Comparison of ENCODE assay signal across 17 cellular contexts in the genomic region with DNA sequence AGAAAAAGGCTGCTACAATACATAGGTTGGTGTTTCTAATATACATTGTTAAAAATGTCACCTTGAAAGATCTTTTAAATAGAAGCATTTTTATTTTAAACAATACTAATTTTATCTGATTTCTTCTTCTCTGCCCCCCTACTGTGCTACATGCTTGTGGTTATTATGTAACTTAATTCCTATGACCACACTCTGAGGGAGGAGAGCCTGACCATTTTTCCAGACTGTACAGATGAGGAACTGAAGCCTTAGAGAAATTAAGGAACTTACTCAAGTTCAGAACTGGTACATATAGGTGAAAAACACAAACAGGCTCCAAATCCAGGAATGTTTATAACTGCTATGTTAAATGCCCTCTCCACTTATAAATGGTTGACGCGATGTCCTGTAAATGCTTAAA. TPM values are rescaled to one million over a fixed set of nuclear protein-coding genes. Genes with fewer than 3 reads are reported as not detected.
DNase-seq lines count a peak whose midpoint lies in the region; ATAC-seq and TF ChIP-seq lines count a peak whose summit lies in the region.
"Had no signal": no experiment of that assay in that cellular context is flagged by ENCODE, and none has a peak within 500 bp of the region (broad histone marks: within the 10 kb centered on the region; RNA-seq: fewer than 3 reads in every experiment).

No MANE protein-coding gene starts in this region.

- TF ChIP-seq CTCF in HL-60 (IDR thresholded peaks at IDR 0.05; ENCODE audit: insufficient read depth, low read length): no peak
- no peak for TF ChIP-seq CTCF in choroid plexus epithelial cell (conservative IDR thresholded peaks at IDR 0.05; ENCODE audit: low read depth, low read length)
- no peak for TF ChIP-seq CTCF in RWPE1 (conservative IDR thresholded peaks at IDR 0.05; ENCODE audit: low read depth)

- no peak overlapping the region for H3K27ac ChIP-seq in ACC112 (ENCODE audit: low read depth, low read length)
- no peak overlapping the region for H3K27ac ChIP-seq in HL-60 (replicated peaks)
- no peak overlapping the region for H3K27ac ChIP-seq in RWPE1
- H3K27ac ChIP-seq: ovary had no signal

- H2AFZ ChIP-seq in ACC112 (ENCODE audit: low read length, unreplicated experiment): peak overlapping the region; percentile 28

- POLR2A ChIA-PET in RWPE1 (lab: Yijun Ruan, JAX; ENCODE audit: low non-redundant PET): no interaction called here

- in situ Hi-C loops in ACHN (cut with HindIII; ENCODE audit: low pct_ligation_motif_present, low pct_unique_long_range_greater_than_20kb, low sequenced_read_pairs): no loop called here

- H3K4me3 ChIP-seq in ACC112 (ENCODE audit: low read depth, low read length) (no peak overlapping the region), HL-60 (replicated peaks; ENCODE audit: insufficient read depth, low read length) (no peak overlapping the region), choroid plexus epithelial cell (ENCODE audit: low read depth, low read length) (no peak overlapping the region)
- H3K4me3 ChIP-seq: ovary had no signal

- peaks cover 39% of the 10 kb centered on the region for H3K4me1 ChIP-seq in ACC112 (ENCODE audit: control insufficient read depth, insufficient read depth, low read length, unreplicated experiment)

- DNase-seq in HL-60 (ENCODE audit: low read depth in 1 of 2, low spot score in 1 of 2) (peak; percentile 35 to 48), RPMI7951 (ENCODE audit: low read depth) (peak; percentile 44), choroid plexus epithelial cell (ENCODE audit: low read depth) (peak; percentile 92), ACHN (no peak), DMS114 treated with DMSO at 0.1 percent for 48 hours (lab: John Stamatoyannopoulos, UW; ENCODE audit: unreplicated experiment) (no peak), RWPE1 (ENCODE audit: low spot score) (no peak)
- DNase-seq: activated CD8-positive, alpha-beta memory T cell treated with anti-CD3 and anti-CD28 coated beads for 24 hours; effector CD8-positive, alpha-beta T cell; islet precursor cell; KG1; NCI-H187 treated with DMSO at 0.1 percent for 48 hours; NCI-H774; ovary; stimulated activated CD4-positive, alpha-beta T cell treated with anti-CD3 and anti-CD28 coated beads, Interleukin-12 subunit alpha, Interleukin-12 subunit beta, amount 100 ng/mL, for 4 hours had no signal

- CTCF ChIA-PET in RWPE1 (lab: Yijun Ruan, JAX): no interaction called here

- H3K27me3 ChIP-seq in ACC112 (ENCODE audit: insufficient read depth, low read length) (no peaks in the 10 kb centered on the region), HL-60 (ENCODE audit: insufficient read depth, poor library complexity, severe bottlenecking) (no peaks in the 10 kb centered on the region)
- H3K27me3 ChIP-seq: ovary had no signal

- no peaks in the 10 kb centered on the region for H3K79me2 ChIP-seq in ACC112 (ENCODE audit: control insufficient read depth, insufficient read depth, low read length, unreplicated experiment)

- H3K36me3 ChIP-seq in ACC112 (ENCODE audit: insufficient read depth, low read length): no peaks in the 10 kb centered on the region
- H3K36me3 ChIP-seq: ovary had no signal

- ATAC-seq in HG03439 (IDR thresholded peaks at IDR 0.05; ENCODE audit: unreplicated experiment): no peak
- ATAC-seq: Right ventricle myocardium inferior had no signal

RNA-seq across cellular contexts. Expression of a gene that starts 43.4 kb away (rescaled TPM):
- total RNA-seq in RPMI7951 (2014; rRNA removed; shearing (Covaris generic)): 37.1 and 47.5 TPM in 2 replicates

Comparison
In these comparisons a context has a peak if more than half of its experiments do, and no peak if none do; other contexts are left out.
1. DNase-seq: peak in HL-60 (2 of 2), RPMI7951 (single experiment) and choroid plexus epithelial cell (single experiment); none in ACHN (single experiment), DMS114 treated with DMSO at 0.1 percent for 48 hours (single experiment) and RWPE1 (single experiment).